1 cellular context compared by ENCODE assay signal in genomic region chr17:75521951-75522727, GRCh38.
TF ChIP-seq lines count a peak whose summit lies in the region.

No MANE protein-coding gene starts in this region.

TF ChIP-seq in SK-N-SH, 30 proteins besides CTCF, POLR2A, EP300 and RAD21:
- TF ChIP-seq TEAD4 (IDR thresholded peaks at IDR 0.05; ENCODE audit: borderline replicate concordance, insufficient read depth), result no peak
- TF ChIP-seq MEF2A (IDR thresholded peaks at IDR 0.05; ENCODE audit: borderline replicate concordance, low read depth), result no peak
- TF ChIP-seq GATA2 (CRISPR knock-in tag; IDR thresholded peaks at IDR 0.05), result no peak
- TF ChIP-seq CHD2 (IDR thresholded peaks at IDR 0.05; ENCODE audit: low read length, partially characterized antibody), result no peak
- no peak for TF ChIP-seq SMC3 (IDR thresholded peaks at IDR 0.05; ENCODE audit: low read depth, low read length)
- no peak for TF ChIP-seq MAX (IDR thresholded peaks at IDR 0.05; ENCODE audit: low read depth)
- no peak for TF ChIP-seq FOXM1 (IDR thresholded peaks at IDR 0.05; ENCODE audit: low read depth)
- TF ChIP-seq, protein P1, sequence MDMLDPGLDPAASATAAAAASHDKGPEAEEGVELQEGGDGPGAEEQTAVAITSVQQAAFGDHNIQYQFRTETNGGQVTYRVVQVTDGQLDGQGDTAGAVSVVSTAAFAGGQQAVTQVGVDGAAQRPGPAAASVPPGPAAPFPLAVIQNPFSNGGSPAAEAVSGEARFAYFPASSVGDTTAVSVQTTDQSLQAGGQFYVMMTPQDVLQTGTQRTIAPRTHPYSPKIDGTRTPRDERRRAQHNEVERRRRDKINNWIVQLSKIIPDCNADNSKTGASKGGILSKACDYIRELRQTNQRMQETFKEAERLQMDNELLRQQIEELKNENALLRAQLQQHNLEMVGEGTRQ (IDR thresholded peaks at IDR 0.05; ENCODE audit: borderline replicate concordance, low read depth, low read length), result no peak
- TF ChIP-seq YY1 (IDR thresholded peaks at IDR 0.05; ENCODE audit: low read depth), result no peak
